ENCODE assay signal across 8 cellular contexts in genomic region chr14:64060648-64061096, GRCh38.
DNase-seq lines count a peak whose midpoint lies in the region; ATAC-seq, FAIRE-seq and TF ChIP-seq lines count a peak whose summit lies in the region.

No MANE protein-coding gene starts in this region.

- H2BK5ac ChIP-seq in H1 (ENCODE audit: low read depth, low read length) = peak overlapping the region; percentile 93

- no peak overlapping the region for H3K4ac ChIP-seq in H1 (replicated peaks; ENCODE audit: insufficient read length, low read depth, low read length)

- no peak overlapping the region for H3K14ac ChIP-seq in H1 (ENCODE audit: insufficient read length)

- H2BK20ac ChIP-seq in H1 (ENCODE audit: low read length) = no peak overlapping the region

- H2AFZ ChIP-seq in MM.1S (ENCODE audit: low read length) (no peak overlapping the region), H1 (ENCODE audit: low read length) (0 out of 2 replicates have a peak overlapping the region, but pooled peaks have one; percentile 22)

- no peak overlapping the region for H3K23ac ChIP-seq in H1 (ENCODE audit: insufficient read length)

- WGBS in H1 (ENCODE audit: extremely low coverage in 1 of 2, insufficient coverage in 1 of 2, insufficient read length in 1 of 2, insufficient replicate concordance in 2 of 2, low coverage in 1 of 2, low lambda C conversion rate in 2 of 2, missing lambda C conversion rate in 1 of 2), 2 experiments = 31% methylated on average over 5 of the region's 5 CpGs; no CpG with 5 or more reads in 1 of the 2 experiments
- 73% methylated on average over 5 of the region's 5 CpGs for WGBS in prostate gland

- H2BK15ac ChIP-seq in H1 (ENCODE audit: low read length) = no peak overlapping the region

- FAIRE-seq in H1 (lab: Jason Lieb, UNC) = peak; percentile 98

- TF ChIP-seq CTCF in MM.1S (IDR thresholded peaks at IDR 0.05; ENCODE audit: low read length) (peak; percentile 46), H1 (IDR thresholded peaks at IDR 0.05; ENCODE audit: control extremely low read depth in 1 of 3, insufficient read depth in 1 of 3, low read depth in 1 of 3, low read length in 3 of 3) (peak; percentile 60 to 92 (median 79)), prostate gland (IDR thresholded peaks at IDR 0.05) (peak in 3 of 4 experiments; percentile 14 to 30 (median 25))

- POLR2A ChIA-PET in H1 (lab: Charles Lee; ENCODE audit: partially characterized antibody) = interaction anchor here (0.6 to 1.4 kb wide), 3 partner anchors 10 to 54 kb away, joined by 3 read pairs; no protein-coding TSS in a partner anchor

- H3K4me2 ChIP-seq in MM.1S (ENCODE audit: low read depth, low read length) (no peak overlapping the region), H1 (ENCODE audit: insufficient read depth in 1 of 2, low read depth in 2 of 2, low read length in 2 of 2) (peak overlapping the region in 1 of 2 experiments; percentile 5; a peak in 1 of 4 replicates)

- H2BK12ac ChIP-seq in H1 (ENCODE audit: low read depth, low read length) = peak overlapping the region; percentile 94

- H3K4me3 ChIP-seq in MM.1S (ENCODE audit: low read length) (no peak overlapping the region), H1 (ENCODE audit: extremely low read depth in 1 of 4, insufficient read depth in 2 of 4, low read depth in 3 of 4, low read length in 4 of 4) (peak overlapping the region in 1 of 4 experiments; percentile 5; a peak in 1 of 8 replicates), prostate gland (no peak overlapping the region)

- TF ChIP-seq EP300 in H1 (IDR thresholded peaks at IDR 0.05; ENCODE audit: borderline replicate concordance in 1 of 2, low read depth in 2 of 2, low read length in 2 of 2) = peak; percentile 64 to 91; a peak in 2 of 3 replicates

- H3K9ac ChIP-seq in MM.1S (ENCODE audit: low read length) = no peak overlapping the region
- no peak overlapping the region; a peak in 1 of 7 replicates for H3K9ac ChIP-seq in H1 (replicated peaks in 1 of 4; ENCODE audit: extremely low read depth in 1 of 4, low read depth in 3 of 4, low read length in 3 of 4)

- H2BK120ac ChIP-seq in H1 (replicated peaks; ENCODE audit: low read depth, low read length) = no peak overlapping the region

- no peak overlapping the region for H3K56ac ChIP-seq in H1 (replicated peaks; ENCODE audit: insufficient read length, low read depth, low read length)

- H3K4me1 ChIP-seq in MM.1S (ENCODE audit: low read length) (no peaks in the 10 kb centered on the region), H1 (replicated peaks in 1 of 4; ENCODE audit: control insufficient read depth in 3 of 4, insufficient read depth in 4 of 4, low read length in 3 of 4) (peaks cover 0 to 12% (median 5%) of the 10 kb centered on the region in 4 experiments; a peak in 3 of 7 replicates), prostate gland (replicated peaks) (no peaks in the 10 kb centered on the region)

- CTCF ChIA-PET in H1 (lab: Charles Lee; ENCODE audit: partially characterized antibody) = interaction anchor here (0.6 to 1.8 kb wide), 23 partner anchors 13 to 673 kb away, joined by 3 to 11 read pairs (median 4); no protein-coding TSS in a partner anchor

- H3K9me3 ChIP-seq in MM.1S (replicated peaks; ENCODE audit: insufficient read depth, low read length) = no peaks in the 10 kb centered on the region
- no peaks in the 10 kb centered on the region for H3K9me3 ChIP-seq in H1 (ENCODE audit: insufficient read depth in 2 of 2, low read depth in 1 of 2, low read length in 1 of 2)
- no peaks in the 10 kb centered on the region for H3K9me3 ChIP-seq in prostate gland

- intact Hi-C loops in prostate gland (cut with DNase I) = no loop called here

- H3K27me3 ChIP-seq in MM.1S (replicated peaks; ENCODE audit: insufficient read depth, low read length) = no peaks in the 10 kb centered on the region
- H3K27me3 ChIP-seq in H1 (replicated peaks in 1 of 4; ENCODE audit: control insufficient read depth in 3 of 4, extremely low read depth in 1 of 4, insufficient read depth in 3 of 4, low read length in 3 of 4) = no peaks in the 10 kb centered on the region
- H3K27me3 ChIP-seq in prostate gland (replicated peaks; ENCODE audit: insufficient read depth) = no peaks in the 10 kb centered on the region

- no peak overlapping the region for H4K8ac ChIP-seq in H1 (ENCODE audit: extremely low read depth, insufficient read depth, low read length)

- no peaks in the 10 kb centered on the region for H3K23me2 ChIP-seq in H1 (ENCODE audit: low read depth, low read length)

- peak; percentile 42 for DNase-seq in NCI-H82 (lab: John Stamatoyannopoulos, UW)
- no peak for DNase-seq in NCI-H82 treated with DMSO at 0.1 percent for 48 hours (lab: John Stamatoyannopoulos, UW; ENCODE audit: unreplicated experiment)
- peak; percentile 7 for DNase-seq in MM.1S
- DNase-seq in H1 (ENCODE audit: low read depth in 1 of 2, low spot score in 2 of 2) = peak; percentile 82 to 85
- DNase-seq in prostate gland (ENCODE audit: low spot score) = no peak

- H3K36me3 ChIP-seq in MM.1S (replicated peaks; ENCODE audit: insufficient read depth, low read length) (no peaks in the 10 kb centered on the region), H1 (ENCODE audit: control insufficient read depth in 2 of 4, insufficient read depth in 4 of 4, low read length in 3 of 4) (peaks cover 0 to 11% (median 1%) of the 10 kb centered on the region in 4 experiments; a peak in 3 of 8 replicates), prostate gland (no peaks in the 10 kb centered on the region)

- H3K79me2 ChIP-seq in MM.1S (ENCODE audit: low read length) (no peaks in the 10 kb centered on the region), H1 (ENCODE audit: control insufficient read depth in 1 of 2, insufficient read depth in 2 of 2, low read length in 2 of 2) (no peaks in the 10 kb centered on the region)

- ATAC-seq in HG03280 (IDR thresholded peaks at IDR 0.05; ENCODE audit: unreplicated experiment) = no peak
- ATAC-seq in GM18870 (IDR thresholded peaks at IDR 0.05; ENCODE audit: unreplicated experiment) = no peak
- ATAC-seq in HG02763 (IDR thresholded peaks at IDR 0.05; ENCODE audit: unreplicated experiment) = no peak

- peak; percentile 81 to 84 for TF ChIP-seq RAD21 in H1 (IDR thresholded peaks at IDR 0.05 in 1 of 2, conservative IDR thresholded peaks at IDR 0.05 in 1 of 2; ENCODE audit: low read depth in 2 of 2, low read length in 2 of 2)

- no peak for TF ChIP-seq POLR2A in H1 (IDR thresholded peaks at IDR 0.05; ENCODE audit: control extremely low read depth in 1 of 2, low read depth in 2 of 2, low read length in 2 of 2)
- TF ChIP-seq POLR2A in prostate gland (IDR thresholded peaks at IDR 0.05) = no peak

- H3K27ac ChIP-seq in MM.1S (ENCODE audit: low read length) (no peak overlapping the region), H1 (ENCODE audit: low read depth, low read length) (peak overlapping the region; percentile 57), prostate gland (no peak overlapping the region)

- no peaks in the 10 kb centered on the region for H3F3A ChIP-seq in MM.1S (ENCODE audit: insufficient read depth, low read length)

- no peak overlapping the region for H4K91ac ChIP-seq in H1 (replicated peaks; ENCODE audit: insufficient read length, low read length)

- peak overlapping the region; percentile 8 for H4K5ac ChIP-seq in H1 (ENCODE audit: insufficient read length, low read depth, low read length)

- H3K79me1 ChIP-seq in H1 (ENCODE audit: low read depth, low read length) = no peaks in the 10 kb centered on the region

- H4K20me1 ChIP-seq in MM.1S (ENCODE audit: insufficient read depth, low read length) = no peaks in the 10 kb centered on the region
- no peaks in the 10 kb centered on the region for H4K20me1 ChIP-seq in H1 (replicated peaks in 1 of 2; ENCODE audit: control insufficient read depth in 1 of 2, insufficient read depth in 2 of 2, low read length in 2 of 2)

- H3K18ac ChIP-seq in H1 (ENCODE audit: extremely low read depth, low read length) = peak overlapping the region; percentile 89

- H2AK5ac ChIP-seq in H1 (ENCODE audit: low read depth, low read length) = 0 out of 2 replicates have a peak overlapping the region, but pooled peaks have one; percentile 91

- H3K9me2 ChIP-seq in MM.1S (replicated peaks; ENCODE audit: insufficient read depth, low read length) = no peaks in the 10 kb centered on the region

TF ChIP-seq in H1, 55 proteins besides CTCF, POLR2A, EP300 and RAD21 (continues in another document):
- TF ChIP-seq MAX (IDR thresholded peaks at IDR 0.05) (peak; percentile 98), JUND (IDR thresholded peaks at IDR 0.05; ENCODE audit: low read length) (no peak), SUZ12 (IDR thresholded peaks at IDR 0.05; ENCODE audit: low read length) (no peak), POLR2AphosphoS5 (IDR thresholded peaks at IDR 0.05; ENCODE audit: low read depth, low read length) (peak; percentile 56; the same call in 1 of the 2 replicates), RBBP5 (IDR thresholded peaks at IDR 0.05; ENCODE audit: borderline replicate concordance, low read depth, low read length) (peak; percentile 100), ZNF274 (IDR thresholded peaks at IDR 0.05; ENCODE audit: borderline replicate concordance, extremely low read depth, low read length) (no peak), SAP30 (IDR thresholded peaks at IDR 0.05; ENCODE audit: insufficient read depth, insufficient replicate concordance, low read length) (no peak), FOSL1 (IDR thresholded peaks at IDR 0.05; ENCODE audit: insufficient read depth, low read depth, low read length) (no peak), TAF7 (optimal IDR thresholded peaks at IDR 0.05; ENCODE audit: borderline replicate concordance, low read depth, low read length) (peak; percentile 40), TBP (IDR thresholded peaks at IDR 0.05; ENCODE audit: low read depth, low read length) (0 out of 2 replicates have a peak, but pooled peaks have one; percentile 6), TCF12 (IDR thresholded peaks at IDR 0.05; ENCODE audit: low read depth, low read length) (peak; percentile 80; the same call in 1 of the 2 replicates), TAF1 (IDR thresholded peaks at IDR 0.05; ENCODE audit: low read depth, low read length) (peak; percentile 15; the same call in 1 of the 2 replicates), SP1 (IDR thresholded peaks at IDR 0.05; ENCODE audit: low read depth, low read length) (peak; percentile 96), MAFK (IDR thresholded peaks at IDR 0.05; ENCODE audit: low read depth, low read length) (no peak), HDAC6 (IDR thresholded peaks at IDR 0.05; ENCODE audit: low read depth, low read length) (no peak), CEBPB (IDR thresholded peaks at IDR 0.05; ENCODE audit: low read depth, low read length) (no peak), BACH1 (IDR thresholded peaks at IDR 0.05; ENCODE audit: low read length) (no peak), NANOG (IDR thresholded peaks at IDR 0.05; ENCODE audit: insufficient read depth, low read depth, low read length, poor library complexity, severe bottlenecking) (no peak), CBX5 (IDR thresholded peaks at IDR 0.05; ENCODE audit: low read depth, low read length) (no peak), BCL11A (IDR thresholded peaks at IDR 0.05; ENCODE audit: low read depth in 2 of 2, low read length in 2 of 2) (peak in 1 of 2 experiments; percentile 28)

Comparison
In these comparisons a context has a peak if more than half of its experiments do, and no peak if none do; other contexts are left out.
1. DNase-seq: peak in NCI-H82 (single experiment), MM.1S (single experiment) and H1 (2 of 2); none in NCI-H82 treated with DMSO at 0.1 percent for 48 hours (single experiment) and prostate gland (single experiment).
2. CTCF ChIP-seq: peak in every context shown above with its lines; median percentile 79 in H1; 46 in MM.1S; 25 in prostate gland.